ENCODE assay signal across 8 cellular contexts in genomic region chr4:26873391-26874026, GRCh38. TPM values are rescaled to one million over a fixed set of nuclear protein-coding genes. Genes with fewer than 3 reads are reported as not detected.
A peak's percentile ranks its signal among the peaks of the same experiment; 100 is the strongest.
DNase-seq lines count a peak whose midpoint lies in the region; ATAC-seq, FAIRE-seq and TF ChIP-seq lines count a peak whose summit lies in the region.

No MANE protein-coding gene starts in this region.

- H3K36me3 Mint-ChIP-seq in memory B cell = peaks cover 19% of the 10 kb centered on the region

- H3K4me3 ChIP-seq in GM12865 (ENCODE audit: low read depth, low read length) = no peak overlapping the region

- DNase-seq in GM12865 (ENCODE audit: low read depth) (peak; percentile 60), memory B cell (ENCODE audit: low spot score in 2 of 2) (no peak), H4 (ENCODE audit: low spot score) (no peak), frontal cortex (ENCODE audit: low spot score in 2 of 2) (no peak), NCI-H1048 (lab: John Stamatoyannopoulos, UW) (no peak), omental fat pad (ENCODE audit: low spot score) (no peak)

- ATAC-seq in HG02610 (IDR thresholded peaks at IDR 0.05; ENCODE audit: unreplicated experiment) (peak; percentile 99), memory B cell (ENCODE audit: low read depth) (peak; percentile 94), omental fat pad (ENCODE audit: low FRiP score) (no peak)
- ATAC-seq in activated CD4-positive, CD25-positive, alpha-beta regulatory T cell treated with anti-CD3 and anti-CD28 coated beads, Interleukin-2, amount 50 U/mL, for 24 hours = peak; percentile 92 to 95

- TF ChIP-seq CTCF in GM12865 (IDR thresholded peaks at IDR 0.05; ENCODE audit: insufficient read depth, low read depth, low read length, missing control alignments) = no peak
- no peak for TF ChIP-seq CTCF in omental fat pad (IDR thresholded peaks at IDR 0.05)

- H3K9me3 Mint-ChIP-seq in memory B cell = peaks cover 7% of the 10 kb centered on the region

- H3K4me3 Mint-ChIP-seq in memory B cell = peak overlapping the region; percentile 50

- no peaks in the 10 kb centered on the region for H3K27me3 Mint-ChIP-seq in memory B cell

- H3K27ac Mint-ChIP-seq in memory B cell = peak overlapping the region; percentile 85

- no peak for FAIRE-seq in frontal cortex (lab: Jason Lieb, UNC)

- peaks cover 46% of the 10 kb centered on the region for H3K4me1 Mint-ChIP-seq in memory B cell

RNA-seq across cellular contexts. Expression of gene STIM2, which starts 12.9 kb away (rescaled TPM):
- total RNA-seq in H4 (2014; rRNA removed; shearing (Covaris generic)) = 34.2 and 44.4 TPM in 2 replicates
- total RNA-seq in frontal cortex (22.8 TPM), omental fat pad (10 to 100 TPM; 16.9 to 29.5 (median 22.4) TPM)
